1 cellular context compared by ENCODE assay signal in genomic region chr6:117602151-117602898, GRCh38.
TF ChIP-seq lines count a peak whose summit lies in the region.

TSS of gene GOPC (minus strand) at chr6:117602511. CDS start at chr6:117602288, 223 bp downstream.

TF ChIP-seq in H1, 55 proteins besides CTCF, POLR2A, EP300 and RAD21 (continued from another document):
- TF ChIP-seq YY1 (IDR thresholded peaks at IDR 0.05; ENCODE audit: low read depth, low read length) (peak; percentile 99), RBBP5 (IDR thresholded peaks at IDR 0.05; ENCODE audit: borderline replicate concordance, low read depth, low read length) (peak; percentile 74), CREB1 (IDR thresholded peaks at IDR 0.05) (peak; percentile 8; the same call in 1 of the 2 replicates), USF2 (IDR thresholded peaks at IDR 0.05; ENCODE audit: low read length) (peak; percentile 55), PHF8 (conservative IDR thresholded peaks at IDR 0.05; ENCODE audit: low read depth, low read length) (peak; percentile 79), KDM4A (IDR thresholded peaks at IDR 0.05; ENCODE audit: low read depth, low read length, severe bottlenecking) (peak; percentile 93), GTF2F1 (IDR thresholded peaks at IDR 0.05; ENCODE audit: borderline replicate concordance, low read depth, low read length) (peak; percentile 3; the same call in 1 of the 2 replicates), GABPA (IDR thresholded peaks at IDR 0.05; ENCODE audit: borderline replicate concordance, insufficient read depth, low read length) (no peak), SUZ12 (IDR thresholded peaks at IDR 0.05; ENCODE audit: low read length) (no peak), ASH2L (IDR thresholded peaks at IDR 0.05; ENCODE audit: low read length) (peak; percentile 94), SP4 (IDR thresholded peaks at IDR 0.05; ENCODE audit: low read length) (peak; percentile 79; the same call in 1 of the 2 replicates), HDAC2 (IDR thresholded peaks at IDR 0.05; ENCODE audit: borderline replicate concordance in 1 of 2, low read depth in 2 of 2, low read length in 2 of 2) (peak in 1 of 2 experiments; percentile 84; a peak in 1 of 4 replicates), EGR1 (IDR thresholded peaks at IDR 0.05; ENCODE audit: borderline replicate concordance, low read depth, low read length) (no peak), TAF1 (IDR thresholded peaks at IDR 0.05; ENCODE audit: low read depth, low read length) (peak; percentile 84)
TF ChIP-seq in H1: peak in this region for 21.
